In genomic region chr4:99950913-99951254, GRCh38 we compare ENCODE assay signal across 9 cellular contexts. TPM values are rescaled to one million over a fixed set of nuclear protein-coding genes. Genes with fewer than 3 reads are reported as not detected.
DNase-seq lines count a peak whose midpoint lies in the region; ATAC-seq, FAIRE-seq and TF ChIP-seq lines count a peak whose summit lies in the region.
"Had no signal": no experiment of that assay in that cellular context is flagged by ENCODE, and none has a peak within 500 bp of the region (broad histone marks: within the 10 kb centered on the region; RNA-seq: fewer than 3 reads in every experiment).

No MANE protein-coding gene starts in this region.

- no peak; the same call in none of the 2 replicates for TF ChIP-seq CTCF in 22Rv1 (IDR thresholded peaks at IDR 0.05)
- no peak for TF ChIP-seq CTCF in dorsolateral prefrontal cortex (IDR thresholded peaks at IDR 0.05 in 54 of 56, conservative IDR thresholded peaks at IDR 0.05 in 2 of 56; ENCODE audit: low read depth in 1 of 56, partially characterized antibody in 56 of 56)

- peaks cover 13% of the 10 kb centered on the region for H3K4me1 Mint-ChIP-seq in stimulated activated effector memory CD8-positive, alpha-beta T cell treated with anti-CD3 and anti-CD28 coated beads, Interleukin-12 subunit alpha, Interleukin-12 subunit beta, amount 100 ng/mL, for 72 hours

- H3K4me3 ChIP-seq in HUES64 (ENCODE audit: low read length) (peak overlapping the region; percentile 74), dorsolateral prefrontal cortex (peak overlapping the region; percentile 64 to 97 (median 89)), mucosa of rectum (ENCODE audit: low read length in 2 of 2) (peak overlapping the region; percentile 81 to 93)

- H3K9me3 ChIP-seq in HUES64 (ENCODE audit: insufficient read depth, low read depth, low read length) (no peaks in the 10 kb centered on the region), mucosa of rectum (ENCODE audit: control insufficient read depth in 2 of 2, low read length in 2 of 2) (no peaks in the 10 kb centered on the region)

- no peak for DNase-seq in dorsolateral prefrontal cortex
- no peak for DNase-seq in NCI-H510A treated with DMSO at 0.1 percent for 48 hours (lab: John Stamatoyannopoulos, UW)
- DNase-seq in NCI-H187 (lab: John Stamatoyannopoulos, UW) = no peak
- no peak for DNase-seq in HTR-8/SVneo (ENCODE audit: insufficient read length, low spot score)
- DNase-seq in stimulated activated effector memory CD8-positive, alpha-beta T cell treated with anti-CD3 and anti-CD28 coated beads, Interleukin-12 subunit alpha, Interleukin-12 subunit beta, amount 100 ng/mL, for 72 hours (ENCODE audit: low spot score in 2 of 2) = no peak

- H3K9me3 Mint-ChIP-seq in stimulated activated effector memory CD8-positive, alpha-beta T cell treated with anti-CD3 and anti-CD28 coated beads, Interleukin-12 subunit alpha, Interleukin-12 subunit beta, amount 100 ng/mL, for 72 hours = no peaks in the 10 kb centered on the region

- H3K4me1 ChIP-seq in HUES64 (ENCODE audit: insufficient read depth, low read length) (peaks cover 17% of the 10 kb centered on the region), mucosa of rectum (ENCODE audit: control insufficient read depth in 2 of 2, insufficient read depth in 2 of 2, low read length in 2 of 2) (peaks cover 15% of the 10 kb centered on the region in 2 donors)

- H3K4me3 Mint-ChIP-seq in stimulated activated effector memory CD8-positive, alpha-beta T cell treated with anti-CD3 and anti-CD28 coated beads, Interleukin-12 subunit alpha, Interleukin-12 subunit beta, amount 100 ng/mL, for 72 hours = no peak overlapping the region

- no peaks in the 10 kb centered on the region for H3K27me3 ChIP-seq in HUES64 (ENCODE audit: insufficient read depth, low read length)
- no peaks in the 10 kb centered on the region for H3K27me3 ChIP-seq in dorsolateral prefrontal cortex
- H3K27me3 ChIP-seq in mucosa of rectum (ENCODE audit: control insufficient read depth in 2 of 2, insufficient read depth in 2 of 2, low read length in 2 of 2) = no peaks in the 10 kb centered on the region

- intact Hi-C loops in dorsolateral prefrontal cortex (cut with DNase I) = no loop called here

- no peak for ATAC-seq in stimulated activated effector memory CD8-positive, alpha-beta T cell treated with anti-CD3 and anti-CD28 coated beads, Interleukin-12 subunit alpha, Interleukin-12 subunit beta, amount 100 ng/mL, for 72 hours

- peak overlapping the region; percentile 80 for H3K9ac ChIP-seq in HUES64 (ENCODE audit: low read depth, low read length)
- peak overlapping the region; percentile 60 to 86 for H3K9ac ChIP-seq in mucosa of rectum (ENCODE audit: low read depth in 1 of 2, low read length in 2 of 2)

- peak overlapping the region; percentile 97 for H3K27ac ChIP-seq in 22Rv1
- H3K27ac ChIP-seq in HUES64 (ENCODE audit: low read depth, low read length) = peak overlapping the region; percentile 87
- H3K27ac ChIP-seq in dorsolateral prefrontal cortex = peak overlapping the region in 58 of 59 donors; percentile 46 to 98 (median 92)
- H3K27ac ChIP-seq in mucosa of rectum (ENCODE audit: low read depth in 2 of 2, low read length in 2 of 2) = peak overlapping the region; percentile 92

- H3K36me3 ChIP-seq in HUES64 (ENCODE audit: insufficient read depth, low read length) = peaks cover 19% of the 10 kb centered on the region
- H3K36me3 ChIP-seq in mucosa of rectum (ENCODE audit: control insufficient read depth in 2 of 2, insufficient read depth in 2 of 2, low read length in 2 of 2) = no peaks in the 10 kb centered on the region

- FAIRE-seq in HTR-8/SVneo (lab: Jason Lieb, UNC) = no peak
- FAIRE-seq: D721Med had no signal

- 3% methylated on average over 7 of the region's 8 CpGs for WGBS in HUES64

- peaks cover 4% of the 10 kb centered on the region for H3K36me3 Mint-ChIP-seq in stimulated activated effector memory CD8-positive, alpha-beta T cell treated with anti-CD3 and anti-CD28 coated beads, Interleukin-12 subunit alpha, Interleukin-12 subunit beta, amount 100 ng/mL, for 72 hours

- no peak overlapping the region for H3K27ac Mint-ChIP-seq in stimulated activated effector memory CD8-positive, alpha-beta T cell treated with anti-CD3 and anti-CD28 coated beads, Interleukin-12 subunit alpha, Interleukin-12 subunit beta, amount 100 ng/mL, for 72 hours

RNA-seq across cellular contexts. Expression of gene H2AZ1, which starts 0.8 kb away (rescaled TPM):
- polyA plus RNA-seq in HUES64 (2013, experiment 1 of 2) = 940 TPM
- 906 TPM for polyA plus RNA-seq in HUES64 (2013, experiment 2 of 2)
- total RNA-seq in dorsolateral prefrontal cortex = 100 to 1,000 TPM in 101 of 120 experiments, 10 to 100 TPM in 19; 70.3 to 166 (median 124) TPM

RNA-seq across cellular contexts. Expression of gene DNAJB14, which starts 4.5 kb away (rescaled TPM):
- 10.7 TPM for polyA plus RNA-seq in HUES64 (2013, experiment 1 of 2)
- polyA plus RNA-seq in HUES64 (2013, experiment 2 of 2) = 13.8 TPM
- 100 to 1,000 TPM in 59 of 120 experiments, 10 to 100 TPM in 61; 61.3 to 136 (median 99.5) TPM for total RNA-seq in dorsolateral prefrontal cortex

RNA-seq across cellular contexts. Expression of gene LAMTOR3, which starts 56.7 kb away (rescaled TPM):
- 29.8 TPM for polyA plus RNA-seq in HUES64 (2013, experiment 1 of 2)
- 33.9 TPM for polyA plus RNA-seq in HUES64 (2013, experiment 2 of 2)
- 10 to 100 TPM; 26.6 to 58.4 (median 43.5) TPM for total RNA-seq in dorsolateral prefrontal cortex
